9 cellular contexts compared by ENCODE assay signal in genomic region chr14:50859296-50859624, GRCh38. TPM values are rescaled to one million over a fixed set of nuclear protein-coding genes. Genes with fewer than 3 reads are reported as not detected.
A peak's percentile ranks its signal among the peaks of the same experiment; 100 is the strongest.
DNase-seq lines count a peak whose midpoint lies in the region; ATAC-seq and TF ChIP-seq lines count a peak whose summit lies in the region.
"Had no signal": no experiment of that assay in that cellular context is flagged by ENCODE, and none has a peak within 500 bp of the region (broad histone marks: within the 10 kb centered on the region; RNA-seq: fewer than 3 reads in every experiment).

No MANE protein-coding gene starts in this region.

- peak; percentile 11 for ATAC-seq in HG03354 (IDR thresholded peaks at IDR 0.05; ENCODE audit: poor library complexity, severe bottlenecking, unreplicated experiment)

- POLR2A ChIA-PET in CD8-positive, alpha-beta memory T cell (lab: Charles Lee), result interaction anchor here (1.1 to 3.9 kb wide), 4 partner anchors 24 to 69 kb away, joined by 3 to 38 read pairs (median 8); partner anchors contain the start of gene NIN

- no peaks in the 10 kb centered on the region for H3K27me3 Mint-ChIP-seq in CD8-positive, alpha-beta memory T cell

- CTCF ChIA-PET in CD8-positive, alpha-beta memory T cell (lab: Charles Lee), result interaction anchor here (0.8 to 8.5 kb wide), 19 partner anchors 9 to 539 kb away, joined by 3 to 122 read pairs (median 7); partner anchors contain the start of genes MAP4K5 and NIN

- TF ChIP-seq POLR2A in ovary (IDR thresholded peaks at IDR 0.05), result no peak

- no peak for DNase-seq in CD8-positive, alpha-beta memory T cell
- DNase-seq in caudate nucleus (lab: John Stamatoyannopoulos, UW), result peak in 1 of 61 donors; percentile 45
- no peak for DNase-seq in ovary
- no peak for DNase-seq in NCI-H526 treated with DMSO at 0.1 percent for 48 hours (lab: John Stamatoyannopoulos, UW)
- no peak for DNase-seq in NCI-H2171 treated with DMSO at 0.1 percent for 48 hours (lab: John Stamatoyannopoulos, UW)
- no peak for DNase-seq in SIG-M5 (lab: John Stamatoyannopoulos, UW)
- no peak for DNase-seq in G401 (ENCODE audit: low spot score)

- peaks cover 7% of the 10 kb centered on the region for H3K4me1 ChIP-seq in CD8-positive, alpha-beta memory T cell (ENCODE audit: insufficient read depth, low read length)
- H3K4me1 ChIP-seq in ovary (ENCODE audit: insufficient read depth), result peaks cover 2% of the 10 kb centered on the region

- TF ChIP-seq CTCF in ovary (IDR thresholded peaks at IDR 0.05), result no peak

- H3K4me3 Mint-ChIP-seq in CD8-positive, alpha-beta memory T cell, result peak overlapping the region; percentile 90 to 99 (median 94)

- 0% methylated on average over 1 of the region's 1 CpG for WGBS in ovary, 3 donors

- intact Hi-C loops in ovary (cut with DNase I), result loop anchor here in 1 of 4 donors (10.0 kb wide), 1 partner anchor 74 kb away; no protein-coding TSS in a partner anchor

- no peaks in the 10 kb centered on the region for H3K9me3 Mint-ChIP-seq in CD8-positive, alpha-beta memory T cell

- no peaks in the 10 kb centered on the region for H3K36me3 ChIP-seq in CD8-positive, alpha-beta memory T cell (ENCODE audit: insufficient read depth, low read length)
- no peaks in the 10 kb centered on the region for H3K36me3 ChIP-seq in ovary

- no peak for TF ChIP-seq EP300 in ovary (IDR thresholded peaks at IDR 0.05)

- H3K4me3 ChIP-seq in CD8-positive, alpha-beta memory T cell (ENCODE audit: low read length), result peak overlapping the region; percentile 85
- H3K4me3 ChIP-seq in ovary, result peak overlapping the region; percentile 51

- peaks cover 10 to 13% (median 10%) of the 10 kb centered on the region in 3 donors for H3K4me1 Mint-ChIP-seq in CD8-positive, alpha-beta memory T cell

- no peak overlapping the region for H3K27ac ChIP-seq in CD8-positive, alpha-beta memory T cell (ENCODE audit: low read depth, low read length)
- H3K27ac ChIP-seq in caudate nucleus (ENCODE audit: low read depth, low read length), result peak overlapping the region; percentile 89
- peak overlapping the region in 1 of 2 donors; percentile 65 for H3K27ac ChIP-seq in ovary

- H3K27ac Mint-ChIP-seq in CD8-positive, alpha-beta memory T cell, result peak overlapping the region in 5 of 8 donors; percentile 23 to 91 (median 70)

- H3K27me3 ChIP-seq in CD8-positive, alpha-beta memory T cell (ENCODE audit: insufficient read depth, low read length, poor library complexity, severe bottlenecking), result no peaks in the 10 kb centered on the region
- H3K27me3 ChIP-seq in ovary, result no peaks in the 10 kb centered on the region

- peaks cover 0 to 4% (median 0%) of the 10 kb centered on the region in 3 donors for H3K36me3 Mint-ChIP-seq in CD8-positive, alpha-beta memory T cell

- H3K9me3 ChIP-seq in CD8-positive, alpha-beta memory T cell (ENCODE audit: low read length), result no peaks in the 10 kb centered on the region
- H3K9me3 ChIP-seq in ovary, result no peaks in the 10 kb centered on the region

- in situ Hi-C loops in G401 (cut with HindIII; ENCODE audit: low sequenced_read_pairs), result no loop called here

RNA-seq across cellular contexts. Expression of gene ABHD12B, which starts 12.6 kb away (rescaled TPM):
- not detected for total RNA-seq in CD8-positive, alpha-beta memory T cell
- not detected for polyA plus RNA-seq in CD8-positive, alpha-beta memory T cell
- total RNA-seq in ovary, result 1 to 10 TPM in 1 of 7 donors, under 1 TPM in 1, not detected in 5; 0.84 to 5.1 TPM
- under 1 TPM in 1 of 2 donors, not detected in 1; 0.45 TPM for polyA plus RNA-seq in ovary
- not detected in 2 replicates for total RNA-seq in G401 (2014; rRNA removed; shearing (Covaris generic))
- polyA plus RNA-seq: neural cell had no signal

RNA-seq across cellular contexts. Expression of gene NIN, which starts 28.3 kb away (rescaled TPM):
- 10 to 100 TPM; 73.8 to 77.8 TPM for total RNA-seq in CD8-positive, alpha-beta memory T cell
- polyA plus RNA-seq in CD8-positive, alpha-beta memory T cell, result 64.3 TPM
- total RNA-seq in ovary, result 10 to 100 TPM; 16.0 to 32.4 (median 28.1) TPM
- 10 to 100 TPM in 1 of 2 donors, 1 to 10 TPM in 1; 6.4 to 12.2 TPM for polyA plus RNA-seq in ovary
- 0.37 and 3.6 TPM in 2 replicates for total RNA-seq in G401 (2014; rRNA removed; shearing (Covaris generic))
